In the genomic region with DNA sequence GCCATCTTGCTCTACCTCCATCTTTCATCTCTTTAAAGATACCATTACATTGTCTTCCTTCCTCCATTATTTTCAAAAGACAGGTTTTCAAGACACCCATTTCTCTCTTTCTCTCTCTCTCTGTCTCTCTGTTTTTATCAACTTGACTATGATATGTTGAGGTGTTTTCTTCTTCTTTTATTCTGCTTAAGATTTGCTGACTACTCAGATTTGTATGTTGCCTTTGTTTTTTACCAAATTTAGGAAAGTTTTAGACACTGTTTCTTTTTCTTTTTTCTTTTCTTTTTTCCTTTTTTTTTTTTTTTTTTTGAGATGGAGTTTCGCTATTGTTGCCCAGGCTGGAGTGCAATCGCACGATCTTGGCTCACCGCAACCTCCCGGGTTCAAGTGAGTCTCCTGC, we compare ENCODE assay signal across 35 cellular contexts.
"Had no signal": no experiment of that assay in that cellular context is flagged by ENCODE, and none has a peak within 500 bp of the region (broad histone marks: within the 10 kb centered on the region; RNA-seq: fewer than 3 reads in every experiment).

No MANE protein-coding gene starts in this region.

- H3K27me3 ChIP-seq: MG63 had no signal

- H3K9me3 ChIP-seq: MG63 had no signal

- H3K36me3 ChIP-seq: MG63 had no signal

- H3K4me3 ChIP-seq: MG63 had no signal

- DNase-seq: Karpas-422, Kasumi-1, MG63, MM.1S, MV-4-11, NCI-H1048, NCI-H1092, NCI-H1092 treated with DMSO at 0.1 percent for 48 hours, NCI-H1105, NCI-H1105 treated with DMSO at 0.1 percent for 48 hours, NCI-H1417, NCI-H1417 treated with DMSO at 0.1 percent for 48 hours, NCI-H1436, NCI-H1436 treated with DMSO at 0.1 percent for 48 hours, NCI-H146, NCI-H1694, NCI-H1694 treated with DMSO at 0.1 percent for 48 hours, NCI-H187, NCI-H187 treated with DMSO at 0.1 percent for 48 hours, NCI-H1930, NCI-H2029, NCI-H2029 treated with DMSO at 0.1 percent for 48 hours, NCI-H2081, NCI-H2081 treated with DMSO at 0.1 percent for 48 hours, NCI-H2107, NCI-H2171, NCI-H2171 treated with DMSO at 0.1 percent for 48 hours, NCI-H2227 treated with DMSO at 0.1 percent for 48 hours, NCI-H226, NCI-H345, NCI-H446, NCI-H446 treated with DMSO at 0.1 percent for 48 hours, NCI-H510A, NCI-H510A treated with DMSO at 0.1 percent for 48 hours, NCI-H524 had no signal
